In the genomic region with DNA sequence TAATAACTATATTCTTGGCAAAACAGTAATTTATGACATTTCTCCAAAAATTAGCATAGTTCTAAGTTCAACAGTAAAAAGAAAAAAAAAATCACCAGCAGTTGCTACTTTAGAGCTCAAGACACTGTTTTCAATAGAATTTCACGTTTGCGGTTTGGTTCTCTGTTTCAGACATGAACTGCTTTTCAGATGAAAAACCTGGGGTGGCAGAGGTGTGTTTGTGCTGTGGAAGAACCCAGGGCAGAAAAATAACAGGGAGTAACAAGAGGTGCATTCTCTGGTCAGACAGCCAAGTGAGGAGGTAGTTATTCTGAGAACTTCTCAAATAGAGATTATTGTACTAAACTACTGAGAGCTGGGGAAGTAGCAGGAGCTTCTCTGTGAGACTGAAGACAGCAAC, we compare ENCODE assay signal across 1 cellular context.
TF ChIP-seq lines count a peak whose summit lies in the region.

No MANE protein-coding gene starts in this region.

TF ChIP-seq in K562, 482 proteins besides CTCF, POLR2A, EP300 and RAD21:
- TF ChIP-seq, protein P1, sequence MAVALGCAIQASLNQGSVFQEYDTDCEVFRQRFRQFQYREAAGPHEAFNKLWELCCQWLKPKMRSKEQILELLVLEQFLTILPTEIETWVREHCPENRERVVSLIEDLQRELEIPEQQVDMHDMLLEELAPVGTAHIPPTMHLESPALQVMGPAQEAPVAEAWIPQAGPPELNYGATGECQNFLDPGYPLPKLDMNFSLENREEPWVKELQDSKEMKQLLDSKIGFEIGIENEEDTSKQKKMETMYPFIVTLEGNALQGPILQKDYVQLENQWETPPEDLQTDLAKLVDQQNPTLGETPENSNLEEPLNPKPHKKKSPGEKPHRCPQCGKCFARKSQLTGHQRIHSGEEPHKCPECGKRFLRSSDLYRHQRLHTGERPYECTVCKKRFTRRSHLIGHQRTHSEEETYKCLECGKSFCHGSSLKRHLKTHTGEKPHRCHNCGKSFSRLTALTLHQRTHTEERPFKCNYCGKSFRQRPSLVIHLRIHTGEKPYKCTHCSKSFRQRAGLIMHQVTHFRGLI (CRISPR knock-in tag; IDR thresholded peaks at IDR 0.05), result no peak
- TF ChIP-seq SMARCA4 (IDR thresholded peaks at IDR 0.05) (no peak), ZNF224 (CRISPR knock-in tag; IDR thresholded peaks at IDR 0.05) (no peak), SOX6 (IDR thresholded peaks at IDR 0.05) (no peak), CBX1 (IDR thresholded peaks at IDR 0.05; ENCODE audit: low read depth) (no peak), KLF13 (tag; IDR thresholded peaks at IDR 0.05; ENCODE audit: borderline replicate concordance, low read depth) (no peak), ZNF77 (CRISPR knock-in tag; IDR thresholded peaks at IDR 0.05) (no peak)
- TF ChIP-seq, protein P2, sequence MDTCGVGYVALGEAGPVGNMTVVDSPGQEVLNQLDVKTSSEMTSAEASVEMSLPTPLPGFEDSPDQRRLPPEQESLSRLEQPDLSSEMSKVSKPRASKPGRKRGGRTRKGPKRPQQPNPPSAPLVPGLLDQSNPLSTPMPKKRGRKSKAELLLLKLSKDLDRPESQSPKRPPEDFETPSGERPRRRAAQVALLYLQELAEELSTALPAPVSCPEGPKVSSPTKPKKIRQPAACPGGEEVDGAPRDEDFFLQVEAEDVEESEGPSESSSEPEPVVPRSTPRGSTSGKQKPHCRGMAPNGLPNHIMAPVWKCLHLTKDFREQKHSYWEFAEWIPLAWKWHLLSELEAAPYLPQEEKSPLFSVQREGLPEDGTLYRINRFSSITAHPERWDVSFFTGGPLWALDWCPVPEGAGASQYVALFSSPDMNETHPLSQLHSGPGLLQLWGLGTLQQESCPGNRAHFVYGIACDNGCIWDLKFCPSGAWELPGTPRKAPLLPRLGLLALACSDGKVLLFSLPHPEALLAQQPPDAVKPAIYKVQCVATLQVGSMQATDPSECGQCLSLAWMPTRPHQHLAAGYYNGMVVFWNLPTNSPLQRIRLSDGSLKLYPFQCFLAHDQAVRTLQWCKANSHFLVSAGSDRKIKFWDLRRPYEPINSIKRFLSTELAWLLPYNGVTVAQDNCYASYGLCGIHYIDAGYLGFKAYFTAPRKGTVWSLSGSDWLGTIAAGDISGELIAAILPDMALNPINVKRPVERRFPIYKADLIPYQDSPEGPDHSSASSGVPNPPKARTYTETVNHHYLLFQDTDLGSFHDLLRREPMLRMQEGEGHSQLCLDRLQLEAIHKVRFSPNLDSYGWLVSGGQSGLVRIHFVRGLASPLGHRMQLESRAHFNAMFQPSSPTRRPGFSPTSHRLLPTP (IDR thresholded peaks at IDR 0.05; ENCODE audit: borderline replicate concordance, extremely low read depth, insufficient read length), result no peak
- TF ChIP-seq, protein P3, sequence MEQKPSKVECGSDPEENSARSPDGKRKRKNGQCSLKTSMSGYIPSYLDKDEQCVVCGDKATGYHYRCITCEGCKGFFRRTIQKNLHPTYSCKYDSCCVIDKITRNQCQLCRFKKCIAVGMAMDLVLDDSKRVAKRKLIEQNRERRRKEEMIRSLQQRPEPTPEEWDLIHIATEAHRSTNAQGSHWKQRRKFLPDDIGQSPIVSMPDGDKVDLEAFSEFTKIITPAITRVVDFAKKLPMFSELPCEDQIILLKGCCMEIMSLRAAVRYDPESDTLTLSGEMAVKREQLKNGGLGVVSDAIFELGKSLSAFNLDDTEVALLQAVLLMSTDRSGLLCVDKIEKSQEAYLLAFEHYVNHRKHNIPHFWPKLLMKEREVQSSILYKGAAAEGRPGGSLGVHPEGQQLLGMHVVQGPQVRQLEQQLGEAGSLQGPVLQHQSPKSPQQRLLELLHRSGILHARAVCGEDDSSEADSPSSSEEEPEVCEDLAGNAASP (IDR thresholded peaks at IDR 0.05), result no peak
- TF ChIP-seq, protein P4, sequence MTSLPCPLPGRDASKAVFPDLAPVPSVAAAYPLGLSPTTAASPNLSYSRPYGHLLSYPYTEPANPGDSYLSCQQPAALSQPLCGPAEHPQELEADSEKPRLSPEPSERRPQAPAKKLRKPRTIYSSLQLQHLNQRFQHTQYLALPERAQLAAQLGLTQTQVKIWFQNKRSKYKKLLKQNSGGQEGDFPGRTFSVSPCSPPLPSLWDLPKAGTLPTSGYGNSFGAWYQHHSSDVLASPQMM (CRISPR knock-in tag; IDR thresholded peaks at IDR 0.05), result no peak
